In the genomic region with DNA sequence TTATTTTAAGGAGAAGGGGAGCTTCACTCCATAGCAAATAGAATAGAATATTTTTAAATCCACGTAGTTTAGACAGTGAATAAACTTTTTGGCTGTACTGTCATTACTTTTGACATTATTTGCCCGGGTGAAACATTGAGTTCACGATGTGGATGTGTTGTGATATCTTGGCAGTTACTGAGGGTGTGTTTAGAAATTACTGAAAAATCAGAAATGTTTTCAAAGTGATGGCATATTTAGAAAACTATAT, we compare ENCODE assay signal across 8 cellular contexts. TPM values are rescaled to one million over a fixed set of nuclear protein-coding genes. Genes with fewer than 3 reads are reported as not detected.
A peak's percentile ranks its signal among the peaks of the same experiment; 100 is the strongest.
DNase-seq lines count a peak whose midpoint lies in the region; ATAC-seq and TF ChIP-seq lines count a peak whose summit lies in the region.

No MANE protein-coding gene starts in this region.

- peaks cover 38% of the 10 kb centered on the region for H3K79me2 ChIP-seq in mammary epithelial cell (ENCODE audit: insufficient read depth, low read length)

- peak overlapping the region; percentile 99 for H2AFZ ChIP-seq in mammary epithelial cell (ENCODE audit: low read depth, low read length)

- H3K9ac ChIP-seq in mammary epithelial cell (ENCODE audit: insufficient read depth, low read length) (peak overlapping the region; percentile 65), mucosa of rectum (ENCODE audit: low read depth in 1 of 2, low read length in 2 of 2) (peak overlapping the region; percentile 88 to 92)

- H3K4me3 ChIP-seq in left ventricle myocardium inferior = peak overlapping the region; percentile 99
- H3K4me3 ChIP-seq in mammary epithelial cell (replicated peaks in 1 of 3; ENCODE audit: insufficient read depth in 1 of 3, low read depth in 2 of 3, low read length in 3 of 3) = peak overlapping the region; percentile 55 to 100 (median 93)
- H3K4me3 ChIP-seq in mucosa of rectum (ENCODE audit: low read length in 2 of 2) = peak overlapping the region; percentile 96 to 98
- H3K4me3 ChIP-seq in vagina = peak overlapping the region; percentile 70 to 82

- intact Hi-C loops in left ventricle myocardium inferior (cut with micrococcal nuclease) (no loop called here), Right ventricle myocardium inferior (cut with DNase I) (no loop called here), mammary epithelial cell (cut with micrococcal nuclease) (loop anchor here (1.0 kb wide), 1 partner anchor 124 kb away; a partner anchor contains a TSS), vagina (cut with DNase I) (no loop called here)

- WGBS in mammary epithelial cell (ENCODE audit: low coverage, missing lambda C conversion rate) = 10% methylated on average over 3 of the region's 3 CpGs

- ATAC-seq in Right ventricle myocardium inferior (no peak), GM21447 (IDR thresholded peaks at IDR 0.05; ENCODE audit: unreplicated experiment) (no peak)

- H4K20me1 ChIP-seq in mammary epithelial cell (ENCODE audit: insufficient read depth, low read length) = no peaks in the 10 kb centered on the region

- H3K36me3 ChIP-seq in left ventricle myocardium inferior (peaks cover 7% of the 10 kb centered on the region), mammary epithelial cell (ENCODE audit: insufficient read depth, low read length) (peaks cover 2% of the 10 kb centered on the region), mucosa of rectum (ENCODE audit: control insufficient read depth in 2 of 2, insufficient read depth in 2 of 2, low read length in 2 of 2) (peaks cover 1 to 2% of the 10 kb centered on the region in 2 donors), vagina (no peaks in the 10 kb centered on the region)

- no peaks in the 10 kb centered on the region for H3K27me3 ChIP-seq in left ventricle myocardium inferior (ENCODE audit: low read depth)
- H3K27me3 ChIP-seq in mammary epithelial cell (ENCODE audit: insufficient read depth, low read length) = no peaks in the 10 kb centered on the region
- H3K27me3 ChIP-seq in mucosa of rectum (ENCODE audit: control insufficient read depth in 2 of 2, insufficient read depth in 2 of 2, low read length in 2 of 2) = no peaks in the 10 kb centered on the region
- no peaks in the 10 kb centered on the region for H3K27me3 ChIP-seq in vagina

- H3K27ac ChIP-seq in left ventricle myocardium inferior (replicated peaks) (peak overlapping the region; percentile 94), mammary epithelial cell (ENCODE audit: insufficient read depth, low read depth, low read length) (peak overlapping the region; percentile 38), mucosa of rectum (ENCODE audit: low read depth in 2 of 2, low read length in 2 of 2) (peak overlapping the region; percentile 69 to 84), vagina (peak overlapping the region; percentile 51)

- no peak for TF ChIP-seq POLR2A in vagina (IDR thresholded peaks at IDR 0.05)

- no peaks in the 10 kb centered on the region for H3K9me3 ChIP-seq in left ventricle myocardium inferior (replicated peaks)
- no peaks in the 10 kb centered on the region for H3K9me3 ChIP-seq in mammary epithelial cell (replicated peaks; ENCODE audit: insufficient read depth, low read length)
- H3K9me3 ChIP-seq in mucosa of rectum (ENCODE audit: control insufficient read depth in 2 of 2, low read length in 2 of 2) = no peaks in the 10 kb centered on the region
- no peaks in the 10 kb centered on the region for H3K9me3 ChIP-seq in vagina

- TF ChIP-seq CTCF in left ventricle myocardium inferior (IDR thresholded peaks at IDR 0.05; ENCODE audit: borderline replicate concordance) (no peak), mammary epithelial cell (conservative IDR thresholded peaks at IDR 0.05 in 1 of 2, IDR thresholded peaks at IDR 0.05 in 1 of 2; ENCODE audit: extremely low read depth in 1 of 2, insufficient read depth in 1 of 2, low read depth in 1 of 2, low read length in 2 of 2) (no peak), vagina (IDR thresholded peaks at IDR 0.05) (no peak)

- dilution Hi-C loops in mammary epithelial cell (cut with HindIII; ENCODE audit: low sequenced_read_pairs) = no loop called here

- DNase-seq in left ventricle myocardium inferior (no peak), Right ventricle myocardium inferior (ENCODE audit: missing footprints) (no peak), mammary epithelial cell (no peak), vagina (ENCODE audit: extremely low spot score in 2 of 2) (no peak), NCI-H345 treated with DMSO at 0.1 percent for 48 hours (lab: John Stamatoyannopoulos, UW; ENCODE audit: unreplicated experiment) (no peak), occipital lobe (lab: John Stamatoyannopoulos, UW) (no peak)

- CTCF ChIA-PET in mammary epithelial cell (lab: Charles Lee; ENCODE audit: low non-redundant PET) = interaction anchor here (0.6 kb wide), 1 partner anchor 204 kb away, joined by 4 read pairs; no protein-coding TSS in a partner anchor

- peak overlapping the region; percentile 79 for H3K4me2 ChIP-seq in mammary epithelial cell (ENCODE audit: insufficient read depth, low read depth, low read length)

- no TSS peak for BruUV-seq in mammary epithelial cell (replicated peaks; lab: Mats Ljungman, UMichigan)

- H3K4me1 ChIP-seq in left ventricle myocardium inferior (peaks cover 46% of the 10 kb centered on the region), mammary epithelial cell (ENCODE audit: insufficient read depth, low read length) (peaks cover 5% of the 10 kb centered on the region), mucosa of rectum (ENCODE audit: control insufficient read depth in 2 of 2, insufficient read depth in 2 of 2, low read length in 2 of 2) (peaks cover 6 to 17% of the 10 kb centered on the region in 2 donors), vagina (peaks cover 28% of the 10 kb centered on the region)

- in situ Hi-C loops in mammary epithelial cell (cut with MboI; ENCODE audit: low sequenced_read_pairs in 2 of 2) = loop anchor here (25.0 kb wide), 2 partner anchors 338 to 563 kb away; no protein-coding TSS in a partner anchor

RNA-seq across cellular contexts. Expression of a gene that starts 0.8 kb away (rescaled TPM):
- total RNA-seq in left ventricle myocardium inferior = 84.8 TPM
- 88.0 TPM for total RNA-seq in Right ventricle myocardium inferior
- total RNA-seq in mammary epithelial cell = 10 to 100 TPM; 32.7 to 63.1 TPM
- polyA plus RNA-seq in mammary epithelial cell = 165 TPM
- 112 TPM for polyA minus RNA-seq in mammary epithelial cell
- 15.0 TPM for total RNA-seq in vagina
- total RNA-seq in occipital lobe = 15.8 TPM

Comparison
In these comparisons a context has a peak if more than half of its experiments do, and no peak if none do; other contexts are left out.
1. H3K27ac ChIP-seq: peak in every context shown above with its lines; median percentile 94 in left ventricle myocardium inferior; 76 in mucosa of rectum; 51 in vagina; 38 in mammary epithelial cell.